18 cellular contexts compared by ENCODE assay signal in genomic region chr5:146047396-146047795, GRCh38. TPM values are rescaled to one million over a fixed set of nuclear protein-coding genes. Genes with fewer than 3 reads are reported as not detected.
DNase-seq lines count a peak whose midpoint lies in the region; ATAC-seq, FAIRE-seq and TF ChIP-seq lines count a peak whose summit lies in the region.
"Had no signal": no experiment of that assay in that cellular context is flagged by ENCODE, and none has a peak within 500 bp of the region (broad histone marks: within the 10 kb centered on the region; RNA-seq: fewer than 3 reads in every experiment).

No MANE protein-coding gene starts in this region.

- no peaks in the 10 kb centered on the region for H3K27me3 ChIP-seq in Loucy (ENCODE audit: insufficient read depth, low read length, poor library complexity, severe bottlenecking)
- no peaks in the 10 kb centered on the region for H3K27me3 ChIP-seq in colonic mucosa
- H3K27me3 ChIP-seq in smooth muscle cell (ENCODE audit: low read depth): no peaks in the 10 kb centered on the region
- H3K27me3 ChIP-seq: spleen, uterus had no signal

- H2AFZ ChIP-seq in Loucy (ENCODE audit: low read length) (peak overlapping the region; percentile 18; the same call in 1 of the 2 replicates), smooth muscle cell (ENCODE audit: low read depth) (no peak overlapping the region)

- H3K27ac ChIP-seq in colonic mucosa (peak overlapping the region; percentile 69), smooth muscle cell (ENCODE audit: low read depth) (no peak overlapping the region)
- H3K27ac ChIP-seq: spleen, uterus, VCaP had no signal

- H3K4me3 ChIP-seq in Loucy (ENCODE audit: low read length, poor library complexity, severe bottlenecking) (no peak overlapping the region), colonic mucosa (no peak overlapping the region), smooth muscle cell (no peak overlapping the region)
- H3K4me3 ChIP-seq: spleen, uterus had no signal

- no peak for TF ChIP-seq CTCF in Loucy (conservative IDR thresholded peaks at IDR 0.05; ENCODE audit: low read length)
- TF ChIP-seq CTCF in colonic mucosa (IDR thresholded peaks at IDR 0.05): no peak
- TF ChIP-seq CTCF in D721Med (IDR thresholded peaks at IDR 0.05; ENCODE audit: insufficient read depth, missing control alignments): no peak
- TF ChIP-seq CTCF in smooth muscle cell (IDR thresholded peaks at IDR 0.05; ENCODE audit: borderline replicate concordance, insufficient read depth, poor library complexity, severe bottlenecking): no peak

- H3K79me2 ChIP-seq in Loucy (ENCODE audit: insufficient read depth, low read length): no peaks in the 10 kb centered on the region
- H3K79me2 ChIP-seq in smooth muscle cell (ENCODE audit: low read depth): no peaks in the 10 kb centered on the region

- H3K9me2 ChIP-seq in Loucy (replicated peaks; ENCODE audit: low read depth, low read length): no peaks in the 10 kb centered on the region

- in situ Hi-C loops in Caki2 (cut with HindIII; ENCODE audit: low pct_unique_long_range_greater_than_20kb, low sequenced_read_pairs): no loop called here

- H3K4me2 ChIP-seq in Loucy (ENCODE audit: low read depth, low read length, poor library complexity, severe bottlenecking) (peak overlapping the region; percentile 18), smooth muscle cell (no peak overlapping the region)

- WGBS in smooth muscle cell (ENCODE audit: low lambda C conversion rate): 80% methylated on average over 4 of the region's 4 CpGs

- H3K9me3 ChIP-seq in Loucy (ENCODE audit: insufficient read depth, low read depth, low read length) (no peaks in the 10 kb centered on the region), colonic mucosa (no peaks in the 10 kb centered on the region), smooth muscle cell (replicated peaks; ENCODE audit: low read depth) (no peaks in the 10 kb centered on the region)
- H3K9me3 ChIP-seq: spleen, uterus had no signal

- no peak for FAIRE-seq in D721Med (lab: Jason Lieb, UNC)
- FAIRE-seq: endothelial cell of umbilical vein had no signal

- DNase-seq in Caki2 (ENCODE audit: low read depth): peak; percentile 80
- DNase-seq in colonic mucosa: peak; percentile 82
- DNase-seq in myocyte (ENCODE audit: low read depth): peak; percentile 85
- DNase-seq in D721Med (ENCODE audit: insufficient read length, low spot score): no peak
- DNase-seq in smooth muscle cell (lab: John Stamatoyannopoulos, UW; ENCODE audit: unreplicated experiment): no peak
- DNase-seq in AG08396 (ENCODE audit: low spot score): no peak
- DNase-seq: Calu3, midbrain, NCI-H1436, NCI-H446 treated with DMSO at 0.1 percent for 48 hours, spleen, uterus had no signal

- ATAC-seq in GM19452 (IDR thresholded peaks at IDR 0.05; ENCODE audit: unreplicated experiment): no peak
- ATAC-seq: stimulated activated memory B cell treated with anti-CD40 and anti-IgM and Interleukin-4, amounts not matched to agents 10 μg/mL and 1 μg/mL and 100 μg/mL, for 72 hours had no signal

- no peaks in the 10 kb centered on the region for H3K36me3 ChIP-seq in Loucy (ENCODE audit: insufficient read depth, low read length)
- no peaks in the 10 kb centered on the region for H3K36me3 ChIP-seq in colonic mucosa
- no peaks in the 10 kb centered on the region for H3K36me3 ChIP-seq in smooth muscle cell (ENCODE audit: low read depth)
- H3K36me3 ChIP-seq: spleen, uterus had no signal

- no peak overlapping the region for H3K9ac ChIP-seq in Loucy (ENCODE audit: low read depth, low read length, poor library complexity, severe bottlenecking)
- H3K9ac ChIP-seq in colonic mucosa (ENCODE audit: low read depth in 2 of 2, low read length in 2 of 2): no peak overlapping the region
- no peak overlapping the region for H3K9ac ChIP-seq in smooth muscle cell (ENCODE audit: low read depth)

- no peaks in the 10 kb centered on the region for H3F3A ChIP-seq in Loucy (ENCODE audit: low read depth)
- H3F3A ChIP-seq in smooth muscle cell (ENCODE audit: low read depth): no peaks in the 10 kb centered on the region

- intact Hi-C loops in colonic mucosa (cut with DNase I): loop anchor here (10.0 kb wide), 1 partner anchor 213 kb away; the partner anchor contains the start of gene PRELID2

- peaks cover 17% of the 10 kb centered on the region for H3K4me1 ChIP-seq in Loucy (ENCODE audit: insufficient read depth, low read length, poor library complexity, severe bottlenecking)
- peaks cover 5% of the 10 kb centered on the region for H3K4me1 ChIP-seq in colonic mucosa
- H3K4me1 ChIP-seq in smooth muscle cell (ENCODE audit: low read depth): no peaks in the 10 kb centered on the region
- H3K4me1 ChIP-seq: spleen, uterus had no signal

- H4K20me1 ChIP-seq in Loucy (ENCODE audit: insufficient read depth, low read length, poor library complexity, severe bottlenecking) (no peaks in the 10 kb centered on the region), smooth muscle cell (ENCODE audit: low read depth) (no peaks in the 10 kb centered on the region)

RNA-seq across cellular contexts. Expression of gene PLAC8L1, which starts 58.0 kb away (rescaled TPM):
- not detected in 2 replicates for total RNA-seq in Caki2 (2014; rRNA removed; shearing (Covaris generic); ENCODE audit: low replicate concordance)
- total RNA-seq in colonic mucosa (not detected), myocyte (0.88 TPM in 1 of 2 replicates, not detected in the other), smooth muscle cell (not detected in 2 replicates)
- polyA plus RNA-seq in myocyte (2012): 0.18 TPM
- 0.35 TPM in 1 of 2 replicates, not detected in the other for polyA plus RNA-seq in smooth muscle cell
- total RNA-seq: omental fat pad had no signal

Comparison
In these comparisons a context has a peak if more than half of its experiments do, and no peak if none do; other contexts are left out.
1. DNase-seq: peak in Caki2 (single experiment), colonic mucosa (single experiment) and myocyte (single experiment); none in D721Med (single experiment), smooth muscle cell (single experiment) and AG08396 (single experiment).